8 cellular contexts compared by ENCODE assay signal in genomic region chr10:96370575-96371157, GRCh38. TPM values are rescaled to one million over a fixed set of nuclear protein-coding genes. Genes with fewer than 3 reads are reported as not detected.
DNase-seq lines count a peak whose midpoint lies in the region; ATAC-seq, FAIRE-seq and TF ChIP-seq lines count a peak whose summit lies in the region.

No MANE protein-coding gene starts in this region.

- TF ChIP-seq EP300 in A549 (IDR thresholded peaks at IDR 0.05) (no peak), stomach (IDR thresholded peaks at IDR 0.05) (no peak)

- H3K4me3 ChIP-seq in A549 = peak overlapping the region; percentile 29; the same call in 2 of the 3 replicates
- no peak overlapping the region for H3K4me3 ChIP-seq in effector memory CD4-positive, alpha-beta T cell (ENCODE audit: insufficient read depth, low read depth, low read length, poor library complexity, severe bottlenecking)
- no peak overlapping the region for H3K4me3 ChIP-seq in stomach

- H3K36me3 ChIP-seq in effector memory CD4-positive, alpha-beta T cell (ENCODE audit: control insufficient read depth, insufficient read depth, low read length) = no peaks in the 10 kb centered on the region
- H3K36me3 ChIP-seq in stomach = no peaks in the 10 kb centered on the region

- peak overlapping the region; percentile 90 for H3K4me2 ChIP-seq in A549

- peaks cover 13% of the 10 kb centered on the region; the same call in 1 of the 3 replicates for H3K4me1 ChIP-seq in A549
- H3K4me1 ChIP-seq in effector memory CD4-positive, alpha-beta T cell (ENCODE audit: control insufficient read depth, insufficient read depth, low read length, poor library complexity, severe bottlenecking) = no peaks in the 10 kb centered on the region
- H3K4me1 ChIP-seq in stomach = peaks cover 0 to 12% (median 12%) of the 10 kb centered on the region in 4 donors

- DNase-seq in A549 (ENCODE audit: low read depth in 1 of 2, low spot score in 1 of 2) (peak; percentile 62 to 76), NCI-H226 (peak; percentile 33), mucosa of gallbladder (ENCODE audit: low spot score) (peak; percentile 44), stomach (peak; percentile 54)
- DNase-seq in activated CD4-positive, alpha-beta T cell treated with anti-CD3 and anti-CD28 coated beads, Interleukin-2, amount 50 U/mL, for 4 hours = peak; percentile 28 to 42
- peak in 2 of 3 donors; percentile 8 to 18 for DNase-seq in effector memory CD4-positive, alpha-beta T cell

- no peak for FAIRE-seq in A549 (lab: Jason Lieb, UNC)

- intact Hi-C loops in stomach (cut with DNase I; ENCODE audit: low total_unique reads) = no loop called here

- TF ChIP-seq CTCF in A549 (IDR thresholded peaks at IDR 0.05) = peak; percentile 82
- peak; percentile 90 for TF ChIP-seq CTCF in GM12873 (IDR thresholded peaks at IDR 0.05; ENCODE audit: insufficient read depth, low read depth, low read length, missing control alignments)
- peak in 5 of 7 experiments; percentile 29 to 77 (median 65) for TF ChIP-seq CTCF in stomach (IDR thresholded peaks at IDR 0.05)

- CTCF ChIA-PET in A549 (lab: Yijun Ruan, JAX) = interaction anchor here (0.6 to 3.3 kb wide), 39 partner anchors 9 to 827 kb away, joined by 3 to 17 read pairs (median 4); partner anchors contain the start of genes ALDH18A1, OPALIN and TLL2

- WGBS in A549 (ENCODE audit: missing lambda C conversion rate) = 17% methylated on average over 16 of the region's 16 CpGs
- WGBS in stomach, 5 donors = 38 to 44% (median 41%) methylated on average over 16 of the region's 16 CpGs

- H3K9me3 ChIP-seq in A549 (no peaks in the 10 kb centered on the region), stomach (no peaks in the 10 kb centered on the region)
- no peaks in the 10 kb centered on the region for H3K9me3 ChIP-seq in effector memory CD4-positive, alpha-beta T cell (ENCODE audit: control insufficient read depth, low read length)

- H3K27me3 ChIP-seq in effector memory CD4-positive, alpha-beta T cell (replicated peaks; ENCODE audit: control insufficient read depth, insufficient read depth, low read length, poor library complexity, severe bottlenecking) = no peaks in the 10 kb centered on the region
- no peaks in the 10 kb centered on the region for H3K27me3 ChIP-seq in stomach

- H3K27ac ChIP-seq in A549 = no peak overlapping the region
- H3K27ac ChIP-seq in effector memory CD4-positive, alpha-beta T cell (ENCODE audit: insufficient read depth, low read length, poor library complexity, severe bottlenecking) = no peak overlapping the region
- no peak overlapping the region for H3K27ac ChIP-seq in stomach

- ATAC-seq in A549 (peak; percentile 41 to 80; a peak in 5 of 6 replicates), HG02798 (IDR thresholded peaks at IDR 0.05; ENCODE audit: poor library complexity, unreplicated experiment) (no peak)

- no peak for TF ChIP-seq POLR2A in A549 (IDR thresholded peaks at IDR 0.05; ENCODE audit: low read length)
- TF ChIP-seq POLR2A in stomach (IDR thresholded peaks at IDR 0.05) = no peak

- POLR2A ChIA-PET in A549 (lab: Yijun Ruan, JAX) = no interaction called here

- TF ChIP-seq RAD21 in A549 (conservative IDR thresholded peaks at IDR 0.05 in 1 of 2, IDR thresholded peaks at IDR 0.05 in 1 of 2) = peak; percentile 54 to 60; a peak in 4 of 5 replicates

TF ChIP-seq in A549, 52 proteins besides CTCF, POLR2A, EP300 and RAD21:
- no peak for TF ChIP-seq EHMT2 (IDR thresholded peaks at IDR 0.05; ENCODE audit: low read depth)
- no peak for TF ChIP-seq RNF2 (IDR thresholded peaks at IDR 0.05; ENCODE audit: borderline replicate concordance, low read depth)
- no peak for TF ChIP-seq JUNB (IDR thresholded peaks at IDR 0.05)
- no peak for TF ChIP-seq EHF (CRISPR knock-in tag; IDR thresholded peaks at IDR 0.05)
- TF ChIP-seq RCOR1 (IDR thresholded peaks at IDR 0.05; ENCODE audit: low read depth, low read length) = no peak
- no peak for TF ChIP-seq RFX5 (IDR thresholded peaks at IDR 0.05)
- TF ChIP-seq KDM5A (IDR thresholded peaks at IDR 0.05) = no peak
- TF ChIP-seq FOSB (CRISPR knock-in tag; IDR thresholded peaks at IDR 0.05) = no peak
- no peak for TF ChIP-seq FOSL2 (IDR thresholded peaks at IDR 0.05)
- no peak for TF ChIP-seq FOSL2 (CRISPR knock-in tag; IDR thresholded peaks at IDR 0.05)
- TF ChIP-seq MAZ (IDR thresholded peaks at IDR 0.05; ENCODE audit: borderline replicate concordance, low read depth, low read length) = no peak
- no peak for TF ChIP-seq CBX8 (IDR thresholded peaks at IDR 0.05)
TF ChIP-seq in A549: peak in this region for 0.

RNA-seq across cellular contexts. Expression of gene OPALIN, which starts 11.9 kb away (rescaled TPM):
- polyA plus RNA-seq in A549 (2011; rRNA removed) = not detected in 2 replicates
- polyA plus RNA-seq in A549 (2012; cell fraction: cytosol; rRNA removed) = not detected in 2 replicates
- not detected in 2 replicates for polyA plus RNA-seq in A549 (2012; cell fraction: nucleus; rRNA removed)
- not detected in 3 replicates for polyA plus RNA-seq in A549 (2017; fragmentation: RNase III; extraction: RNeasy Plus Mini Kit Qiagen cat#74134 plus additional on column Dnase treatment)
- not detected in 2 replicates for polyA minus RNA-seq in A549 (2011; rRNA and poly(A)+ RNA removed)
- total RNA-seq in mucosa of gallbladder = not detected
- total RNA-seq in stomach = not detected
- not detected for polyA plus RNA-seq in stomach

Comparison
In these comparisons a context has a peak if more than half of its experiments do, and no peak if none do; other contexts are left out.
1. DNase-seq: peak in every context shown above with its lines; median percentile 69 in A549; 54 in stomach; 44 in mucosa of gallbladder; 35 in activated CD4-positive, alpha-beta T cell treated with anti-CD3 and anti-CD28 coated beads, Interleukin-2, amount 50 U/mL, for 4 hours; 33 in NCI-H226; 13 in effector memory CD4-positive, alpha-beta T cell.